Comparison of ENCODE assay signal across 9 cellular contexts in the genomic region with DNA sequence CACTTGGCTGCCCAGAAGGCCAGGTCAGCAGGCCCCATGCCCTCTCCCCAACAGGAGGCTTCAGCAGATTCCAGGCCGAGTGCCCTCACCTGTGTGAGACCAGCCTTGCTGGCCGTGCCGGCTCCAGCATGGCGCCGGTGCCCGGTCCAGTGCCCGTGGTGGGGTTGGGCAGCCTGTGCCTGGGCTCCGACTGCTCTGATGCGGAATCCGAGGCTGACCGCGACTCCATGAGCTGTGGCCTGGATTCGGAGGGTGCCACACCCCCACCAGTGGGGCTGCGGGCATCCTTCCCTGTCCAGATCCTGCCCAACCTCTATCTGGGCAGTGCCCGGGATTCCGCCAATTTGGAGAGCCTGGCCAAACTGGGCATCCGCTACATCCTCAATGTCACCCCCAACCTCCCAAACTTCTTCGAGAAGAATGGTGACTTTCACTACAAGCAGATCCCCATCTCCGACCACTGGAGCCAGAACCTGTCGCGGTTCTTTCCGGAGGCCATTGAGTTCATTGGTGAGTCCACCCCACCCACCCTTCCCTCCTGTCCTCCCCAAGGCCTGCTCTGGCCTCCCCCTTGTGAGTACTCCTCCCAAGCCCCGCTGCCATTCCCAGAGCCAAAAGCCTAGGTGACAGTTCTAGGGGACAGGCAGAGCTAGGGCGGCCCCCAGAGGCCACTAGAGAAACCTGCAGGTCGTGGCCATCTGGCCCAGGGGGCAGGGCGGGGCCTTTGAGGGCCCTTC. TPM values are rescaled to one million over a fixed set of nuclear protein-coding genes. Genes with fewer than 3 reads are reported as not detected.
A peak's percentile ranks its signal among the peaks of the same experiment; 100 is the strongest.
DNase-seq lines count a peak whose midpoint lies in the region; ATAC-seq and TF ChIP-seq lines count a peak whose summit lies in the region.
"Had no signal": no experiment of that assay in that cellular context is flagged by ENCODE, and none has a peak within 500 bp of the region (broad histone marks: within the 10 kb centered on the region; RNA-seq: fewer than 3 reads in every experiment).

No MANE protein-coding gene starts in this region.

- intact Hi-C loops in CD4-positive, alpha-beta memory T cell (cut with micrococcal nuclease), result loop anchor here (1.0 kb wide), 2 partner anchors 95 to 110 kb away; no protein-coding TSS in a partner anchor
- intact Hi-C loops in lower lobe of right lung (cut with DNase I), result no loop called here

- H3K9me3 Mint-ChIP-seq in CD4-positive, alpha-beta memory T cell, result peaks cover 0 to 5% (median 0%) of the 10 kb centered on the region in 8 donors
- peaks cover 2% of the 10 kb centered on the region for H3K9me3 Mint-ChIP-seq in activated naive CD8-positive, alpha-beta T cell treated with anti-CD3 and anti-CD28 coated beads for 36 hours

- H3K36me3 ChIP-seq in CD4-positive, alpha-beta memory T cell (ENCODE audit: insufficient read depth, low read length), result no peaks in the 10 kb centered on the region
- H3K36me3 ChIP-seq in HAP-1 (replicated peaks) (peaks cover 28% of the 10 kb centered on the region), OCI-LY1 (ENCODE audit: insufficient read depth, low read length) (no peaks in the 10 kb centered on the region), lower lobe of right lung (no peaks in the 10 kb centered on the region)

- no peak overlapping the region for H2AFZ ChIP-seq in OCI-LY1 (ENCODE audit: low read length)

- no peaks in the 10 kb centered on the region for H3K9me3 ChIP-seq in CD4-positive, alpha-beta memory T cell (ENCODE audit: control insufficient read depth in 1 of 2, low read length in 2 of 2)
- H3K9me3 ChIP-seq in HAP-1 (no peaks in the 10 kb centered on the region), OCI-LY1 (ENCODE audit: low read length) (no peaks in the 10 kb centered on the region), lower lobe of right lung (no peaks in the 10 kb centered on the region)

- no peaks in the 10 kb centered on the region for H3K4me1 Mint-ChIP-seq in CD4-positive, alpha-beta memory T cell
- H3K4me1 Mint-ChIP-seq in activated naive CD8-positive, alpha-beta T cell treated with anti-CD3 and anti-CD28 coated beads for 36 hours, result no peaks in the 10 kb centered on the region

- H3K4me1 ChIP-seq in CD4-positive, alpha-beta memory T cell (ENCODE audit: insufficient read depth, low read length), result no peaks in the 10 kb centered on the region
- peaks cover 22% of the 10 kb centered on the region for H3K4me1 ChIP-seq in HAP-1
- no peaks in the 10 kb centered on the region for H3K4me1 ChIP-seq in OCI-LY1 (ENCODE audit: insufficient read depth, low read length, severe bottlenecking)
- no peaks in the 10 kb centered on the region for H3K4me1 ChIP-seq in lower lobe of right lung

- H3K36me3 Mint-ChIP-seq in CD4-positive, alpha-beta memory T cell, result no peaks in the 10 kb centered on the region
- H3K36me3 Mint-ChIP-seq in activated naive CD8-positive, alpha-beta T cell treated with anti-CD3 and anti-CD28 coated beads for 36 hours, result no peaks in the 10 kb centered on the region

- CTCF ChIA-PET in CD4-positive, alpha-beta memory T cell (lab: Charles Lee; ENCODE audit: partially characterized antibody), result interaction anchor here (1.5 to 6.2 kb wide), 5 partner anchors 40 to 110 kb away, joined by 3 to 33 read pairs (median 17); no protein-coding TSS in a partner anchor

- H3K4me2 ChIP-seq in OCI-LY1 (ENCODE audit: low read length), result no peak overlapping the region

- H3F3A ChIP-seq in OCI-LY1 (ENCODE audit: insufficient read depth, low read length), result no peaks in the 10 kb centered on the region

- ATAC-seq in lower lobe of right lung (peak; percentile 81 to 90), GM21717 (IDR thresholded peaks at IDR 0.05; ENCODE audit: unreplicated experiment) (no peak), GM21528 (IDR thresholded peaks at IDR 0.05; ENCODE audit: low FRiP score, unreplicated experiment) (no peak), GM18868 (IDR thresholded peaks at IDR 0.05; ENCODE audit: unreplicated experiment) (no peak)

- no peaks in the 10 kb centered on the region for H4K20me1 ChIP-seq in OCI-LY1 (ENCODE audit: insufficient read depth, low read length)

- H3K9ac ChIP-seq in OCI-LY1 (ENCODE audit: low read length), result no peak overlapping the region

- TF ChIP-seq CTCF in OCI-LY1 (IDR thresholded peaks at IDR 0.05; ENCODE audit: low read length) (peak; percentile 23; the same call in 1 of the 2 replicates), lower lobe of right lung (IDR thresholded peaks at IDR 0.05) (peak; percentile 41)

- no peaks in the 10 kb centered on the region for H3K79me2 ChIP-seq in OCI-LY1 (ENCODE audit: insufficient read depth, low read length)

- H3K27ac ChIP-seq in CD4-positive, alpha-beta memory T cell (ENCODE audit: low read depth, low read length), result no peak overlapping the region
- H3K27ac ChIP-seq in OCI-LY1 (ENCODE audit: low read depth, low read length, poor library complexity, severe bottlenecking) (no peak overlapping the region), lower lobe of right lung (no peak overlapping the region)

- H3K27me3 ChIP-seq in CD4-positive, alpha-beta memory T cell (ENCODE audit: insufficient read depth, low read length), result peaks cover 3% of the 10 kb centered on the region
- no peaks in the 10 kb centered on the region for H3K27me3 ChIP-seq in HAP-1 (ENCODE audit: low read depth)
- H3K27me3 ChIP-seq in OCI-LY1 (ENCODE audit: insufficient read depth, low read length), result no peaks in the 10 kb centered on the region
- peaks cover 40% of the 10 kb centered on the region for H3K27me3 ChIP-seq in lower lobe of right lung (ENCODE audit: low read depth)

- in situ Hi-C loops in HAP-1 (cut with MboI; ENCODE audit: low sequenced_read_pairs), result no loop called here

- H3K4me3 Mint-ChIP-seq in CD4-positive, alpha-beta memory T cell, result no peak overlapping the region
- no peak overlapping the region for H3K4me3 Mint-ChIP-seq in activated naive CD8-positive, alpha-beta T cell treated with anti-CD3 and anti-CD28 coated beads for 36 hours

- no peak overlapping the region for H3K27ac Mint-ChIP-seq in CD4-positive, alpha-beta memory T cell
- H3K27ac Mint-ChIP-seq in activated naive CD8-positive, alpha-beta T cell treated with anti-CD3 and anti-CD28 coated beads for 36 hours, result no peak overlapping the region

- DNase-seq in CD4-positive, alpha-beta memory T cell, result peak in 4 of 5 donors; percentile 28 to 43 (median 40)
- peak; percentile 63 to 86 for DNase-seq in HAP-1 (ENCODE audit: low spot score in 2 of 2)
- peak; percentile 43 for DNase-seq in activated naive CD8-positive, alpha-beta T cell treated with anti-CD3 and anti-CD28 coated beads for 36 hours
- DNase-seq in lower lobe of right lung, result peak; percentile 70

- no peak overlapping the region for H3K4me3 ChIP-seq in CD4-positive, alpha-beta memory T cell (ENCODE audit: low read length in 2 of 2)
- no peak overlapping the region; the same call in 1 of the 2 replicates for H3K4me3 ChIP-seq in HAP-1
- no peak overlapping the region for H3K4me3 ChIP-seq in OCI-LY1 (ENCODE audit: low read depth, low read length, poor library complexity, severe bottlenecking)
- H3K4me3 ChIP-seq in lower lobe of right lung, result no peak overlapping the region

- peaks cover 4 to 6% of the 10 kb centered on the region in 2 donors for H3K27me3 Mint-ChIP-seq in CD4-positive, alpha-beta memory T cell
- peaks cover 28% of the 10 kb centered on the region for H3K27me3 Mint-ChIP-seq in activated naive CD8-positive, alpha-beta T cell treated with anti-CD3 and anti-CD28 coated beads for 36 hours

- POLR2A ChIA-PET in CD4-positive, alpha-beta memory T cell (lab: Charles Lee; ENCODE audit: partially characterized antibody), result interaction anchor here (1.4 kb wide), 1 partner anchor 40 kb away, joined by 5 read pairs; no protein-coding TSS in a partner anchor

- no peaks in the 10 kb centered on the region for H3K9me2 ChIP-seq in OCI-LY1 (ENCODE audit: low read depth, low read length)

RNA-seq across cellular contexts. Expression of gene DUSP9, which starts 2.3 kb away (rescaled TPM):
- total RNA-seq in CD4-positive, alpha-beta memory T cell, result not detected
- polyA plus RNA-seq in CD4-positive, alpha-beta memory T cell, result not detected
- under 1 TPM; 0.08 to 0.23 TPM for total RNA-seq in activated naive CD8-positive, alpha-beta T cell treated with anti-CD3 and anti-CD28 coated beads for 36 hours
- total RNA-seq in lower lobe of right lung, result not detected

RNA-seq across cellular contexts. Expression of gene PNCK, which starts 24.3 kb away (rescaled TPM):
- not detected for total RNA-seq in CD4-positive, alpha-beta memory T cell
- not detected for polyA plus RNA-seq in CD4-positive, alpha-beta memory T cell
- total RNA-seq in activated naive CD8-positive, alpha-beta T cell treated with anti-CD3 and anti-CD28 coated beads for 36 hours, result 1 to 10 TPM; 1.0 to 1.2 TPM
- total RNA-seq in lower lobe of right lung, result not detected
- total RNA-seq: dermis microvascular lymphatic vessel endothelial cell had no signal

RNA-seq across cellular contexts. Expression of gene SLC6A8, which starts 38.4 kb away (rescaled TPM):
- 1 to 10 TPM in 1 of 2 experiments, under 1 TPM in 1; 0.84 to 1.4 TPM for total RNA-seq in CD4-positive, alpha-beta memory T cell
- under 1 TPM; 0.11 to 0.21 TPM for polyA plus RNA-seq in CD4-positive, alpha-beta memory T cell
- total RNA-seq in activated naive CD8-positive, alpha-beta T cell treated with anti-CD3 and anti-CD28 coated beads for 36 hours, result under 1 TPM; 0.68 to 0.70 TPM
- 7.1 TPM for total RNA-seq in lower lobe of right lung

RNA-seq across cellular contexts. Expression of gene CCNQ, which starts 50.4 kb away (rescaled TPM):
- 10 to 100 TPM; 26.1 to 26.3 TPM for total RNA-seq in CD4-positive, alpha-beta memory T cell
- polyA plus RNA-seq in CD4-positive, alpha-beta memory T cell, result 10 to 100 TPM; 51.2 to 53.6 TPM
- 10 to 100 TPM; 24.8 to 25.5 TPM for total RNA-seq in activated naive CD8-positive, alpha-beta T cell treated with anti-CD3 and anti-CD28 coated beads for 36 hours
- total RNA-seq in lower lobe of right lung, result 17.0 TPM

Comparison
In these comparisons a context has a peak if more than half of its experiments do, and no peak if none do; other contexts are left out.
1. ATAC-seq: peak in lower lobe of right lung (2 of 2); none in GM21717 (single experiment), GM21528 (single experiment) and GM18868 (single experiment).
2. Peak in every context shown above with its lines, with median percentiles within 50 percentile points of each other: DNase-seq.